1 cellular context compared by ENCODE assay signal in the genomic region with DNA sequence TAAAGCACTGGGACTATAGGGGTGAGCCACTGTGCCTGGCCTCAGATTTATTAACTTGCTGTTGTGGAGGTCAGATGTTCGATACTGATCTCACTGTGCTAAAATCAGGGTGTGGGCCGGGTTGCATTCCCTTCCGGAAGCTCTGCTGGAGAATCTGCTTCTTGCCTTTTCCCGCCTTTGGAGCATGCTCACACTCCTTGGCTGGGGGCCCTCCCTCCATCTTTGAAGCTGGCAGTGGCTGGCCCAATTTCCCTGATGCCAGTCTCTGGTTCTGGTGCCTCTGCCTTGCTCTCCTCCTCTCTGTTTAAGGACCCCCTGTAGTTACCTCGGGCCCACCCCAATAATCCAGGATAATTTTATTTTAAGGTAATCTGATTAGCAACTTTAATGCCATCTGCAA.
TF ChIP-seq lines count a peak whose summit lies in the region.

No MANE protein-coding gene starts in this region.

TF ChIP-seq in H1, 55 proteins besides CTCF, POLR2A, EP300 and RAD21 (continued from another document):
- TF ChIP-seq SIN3A (conservative IDR thresholded peaks at IDR 0.05 in 1 of 2, IDR thresholded peaks at IDR 0.05 in 1 of 2; ENCODE audit: low read depth in 1 of 2, low read length in 2 of 2) (no peak), PHF8 (conservative IDR thresholded peaks at IDR 0.05; ENCODE audit: low read depth, low read length) (no peak), ASH2L (IDR thresholded peaks at IDR 0.05; ENCODE audit: low read length) (no peak), TBP (IDR thresholded peaks at IDR 0.05; ENCODE audit: low read depth, low read length) (no peak), CHD1 (IDR thresholded peaks at IDR 0.05; ENCODE audit: low read depth, low read length) (no peak), POLR2AphosphoS5 (IDR thresholded peaks at IDR 0.05; ENCODE audit: low read depth, low read length) (no peak), KDM4A (IDR thresholded peaks at IDR 0.05; ENCODE audit: low read depth, low read length, severe bottlenecking) (no peak), RNF2 (IDR thresholded peaks at IDR 0.05; ENCODE audit: borderline replicate concordance, low read depth, low read length, missing control alignments, poor library complexity, severe bottlenecking) (no peak), NANOG (IDR thresholded peaks at IDR 0.05; ENCODE audit: insufficient read depth, low read depth, low read length, poor library complexity, severe bottlenecking) (no peak), CBX8 (IDR thresholded peaks at IDR 0.05; ENCODE audit: borderline replicate concordance, low read depth, low read length) (no peak), TEAD4 (IDR thresholded peaks at IDR 0.05; ENCODE audit: low read depth, low read length) (no peak), SIRT6 (IDR thresholded peaks at IDR 0.05; ENCODE audit: low read length) (no peak), TAF7 (optimal IDR thresholded peaks at IDR 0.05; ENCODE audit: borderline replicate concordance, low read depth, low read length) (no peak), RBBP5 (IDR thresholded peaks at IDR 0.05; ENCODE audit: borderline replicate concordance, low read depth, low read length) (no peak), EGR1 (IDR thresholded peaks at IDR 0.05; ENCODE audit: borderline replicate concordance, low read depth, low read length) (no peak), CTBP2 (IDR thresholded peaks at IDR 0.05; ENCODE audit: borderline replicate concordance, insufficient read depth, insufficient read length, low read length) (no peak)
- TF ChIP-seq, protein P1, sequence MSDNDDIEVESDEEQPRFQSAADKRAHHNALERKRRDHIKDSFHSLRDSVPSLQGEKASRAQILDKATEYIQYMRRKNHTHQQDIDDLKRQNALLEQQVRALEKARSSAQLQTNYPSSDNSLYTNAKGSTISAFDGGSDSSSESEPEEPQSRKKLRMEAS (IDR thresholded peaks at IDR 0.05) = peak; percentile 91
- TF ChIP-seq, protein P2, sequence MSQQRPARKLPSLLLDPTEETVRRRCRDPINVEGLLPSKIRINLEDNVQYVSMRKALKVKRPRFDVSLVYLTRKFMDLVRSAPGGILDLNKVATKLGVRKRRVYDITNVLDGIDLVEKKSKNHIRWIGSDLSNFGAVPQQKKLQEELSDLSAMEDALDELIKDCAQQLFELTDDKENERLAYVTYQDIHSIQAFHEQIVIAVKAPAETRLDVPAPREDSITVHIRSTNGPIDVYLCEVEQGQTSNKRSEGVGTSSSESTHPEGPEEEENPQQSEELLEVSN (IDR thresholded peaks at IDR 0.05) = peak; percentile 98
